In the genomic region with DNA sequence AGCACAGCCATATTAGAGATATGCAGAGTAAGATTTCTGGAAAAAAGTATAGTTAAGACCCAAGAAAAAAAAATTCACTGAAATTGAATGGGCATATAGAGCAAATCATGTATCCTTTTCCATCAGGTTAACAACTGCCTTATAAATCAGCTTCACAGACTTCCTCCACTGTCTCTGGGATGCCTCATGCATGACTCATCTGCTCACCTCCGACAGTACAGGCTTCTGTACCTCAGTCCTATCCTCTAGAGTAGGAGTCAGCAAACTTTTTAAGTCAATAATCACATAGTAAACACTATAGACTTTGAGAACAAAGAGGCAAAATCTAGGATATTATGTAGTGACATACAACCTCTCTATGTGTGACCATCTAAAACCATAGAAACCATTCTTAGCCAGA, we compare ENCODE assay signal across 22 cellular contexts.
DNase-seq lines count a peak whose midpoint lies in the region; ATAC-seq, FAIRE-seq and TF ChIP-seq lines count a peak whose summit lies in the region.
"Had no signal": no experiment of that assay in that cellular context is flagged by ENCODE, and none has a peak within 500 bp of the region (broad histone marks: within the 10 kb centered on the region; RNA-seq: fewer than 3 reads in every experiment).

No MANE protein-coding gene starts in this region.

- 0% methylated on average over 1 of the region's 1 CpG for WGBS in A549 (ENCODE audit: missing lambda C conversion rate)

- H3K27ac ChIP-seq in A549 (no peak overlapping the region), astrocyte (ENCODE audit: low read depth, low read length) (no peak overlapping the region)
- H3K27ac ChIP-seq: adrenal gland, GM23248, spleen had no signal

- TF ChIP-seq POLR2A in A549 (IDR thresholded peaks at IDR 0.05; ENCODE audit: low read length) = no peak

- no peak overlapping the region for H3K4me3 Mint-ChIP-seq in astrocyte (ENCODE audit: unreplicated experiment)
- H3K4me3 Mint-ChIP-seq: central memory CD8-positive, alpha-beta T cell had no signal

- H3K9me3 ChIP-seq in A549 (0 out of 3 replicates have a peak, but pooled peaks cover 3% of the 10 kb centered on the region), astrocyte (ENCODE audit: insufficient read depth, low read depth, low read length) (no peaks in the 10 kb centered on the region)
- H3K9me3 ChIP-seq: adrenal gland had no signal

- peak overlapping the region; percentile 26 for H3K27ac Mint-ChIP-seq in astrocyte (ENCODE audit: unreplicated experiment)

- no peak overlapping the region for H3K9ac ChIP-seq in astrocyte (ENCODE audit: low read length)
- H3K9ac ChIP-seq: GM23248 had no signal

- H3K36me3 ChIP-seq in astrocyte (ENCODE audit: insufficient read depth, low read length) (no peaks in the 10 kb centered on the region), kidney epithelial cell (ENCODE audit: control insufficient read depth, insufficient read depth, low read length) (no peaks in the 10 kb centered on the region)
- H3K36me3 ChIP-seq: adrenal gland, spleen had no signal

- peaks cover 6% of the 10 kb centered on the region for H3K4me1 Mint-ChIP-seq in astrocyte (ENCODE audit: low read depth, unreplicated experiment)
- H3K4me1 Mint-ChIP-seq: central memory CD8-positive, alpha-beta T cell had no signal

- FAIRE-seq in A549 (lab: Jason Lieb, UNC) = no peak
- FAIRE-seq in astrocyte (lab: Jason Lieb, UNC) = no peak
- FAIRE-seq: A204.1, islet of Langerhans had no signal

- TF ChIP-seq EP300 in A549 (IDR thresholded peaks at IDR 0.05) = no peak

- no peak for TF ChIP-seq RAD21 in A549 (conservative IDR thresholded peaks at IDR 0.05 in 1 of 2, IDR thresholded peaks at IDR 0.05 in 1 of 2)

- ATAC-seq in A549 (no peak), HG03442 (IDR thresholded peaks at IDR 0.05; ENCODE audit: unreplicated experiment) (no peak)

- TF ChIP-seq CTCF in A549 (IDR thresholded peaks at IDR 0.05) = no peak
- no peak for TF ChIP-seq CTCF in astrocyte (IDR thresholded peaks at IDR 0.05; ENCODE audit: insufficient read depth, low read depth, low read length)
- TF ChIP-seq CTCF in kidney epithelial cell (IDR thresholded peaks at IDR 0.05; ENCODE audit: insufficient read depth, low read length, poor library complexity, severe bottlenecking) = no peak

- no peaks in the 10 kb centered on the region for H3K79me2 ChIP-seq in astrocyte (ENCODE audit: insufficient read depth, low read length)

- H2AFZ ChIP-seq in astrocyte (ENCODE audit: low read depth, low read length) = no peak overlapping the region
- H2AFZ ChIP-seq: GM23248 had no signal

- DNase-seq in A549 (ENCODE audit: low read depth in 1 of 2, low spot score in 1 of 2) (no peak), HuH-7.5 (ENCODE audit: low spot score) (peak; percentile 29), astrocyte (ENCODE audit: low read depth) (no peak), kidney epithelial cell (ENCODE audit: low read depth) (peak; percentile 28), ureter (ENCODE audit: low spot score) (no peak), anterior cingulate cortex (lab: John Stamatoyannopoulos, UW) (no peak), SIG-M5 treated with dmso at 0.1 percent for 504 hours (lab: John Stamatoyannopoulos, UW; ENCODE audit: unreplicated experiment) (no peak)
- DNase-seq: activated CD4-positive, alpha-beta T cell treated with anti-CD3 and anti-CD28 coated beads for 4 hours; activated CD8-positive, alpha-beta memory T cell treated with anti-CD3 and anti-CD28 coated beads, Interleukin-2, amount 50 U/mL, for 48 hours; activated effector memory CD4-positive, alpha-beta T cell treated with anti-CD3 and anti-CD28 coated beads, Interleukin-2, amount 50 U/mL, for 16 hours; adrenal gland; C1 segment of cervical spinal cord; DND-41; GM23248; KBM-7; NCI-H1092 treated with DMSO at 0.1 percent for 48 hours; NCI-H526; spleen had no signal

- no peaks in the 10 kb centered on the region for H3K27me3 Mint-ChIP-seq in astrocyte (ENCODE audit: low read depth, unreplicated experiment)
- H3K27me3 Mint-ChIP-seq: central memory CD8-positive, alpha-beta T cell had no signal

- H3K36me3 Mint-ChIP-seq in astrocyte (ENCODE audit: low read depth, unreplicated experiment) = no peaks in the 10 kb centered on the region

- POLR2A ChIA-PET in A549 (lab: Yijun Ruan, JAX) = no interaction called here

- peaks cover 4% of the 10 kb centered on the region for H3K9me3 Mint-ChIP-seq in astrocyte (ENCODE audit: unreplicated experiment)

- no peaks in the 10 kb centered on the region for H3K4me1 ChIP-seq in A549
- H3K4me1 ChIP-seq in astrocyte (ENCODE audit: insufficient read depth, low read length) = no peaks in the 10 kb centered on the region
- H3K4me1 ChIP-seq: adrenal gland, spleen had no signal

- H3K4me2 ChIP-seq in A549 (no peak overlapping the region), astrocyte (ENCODE audit: low read length) (no peak overlapping the region)

- H3K4me3 ChIP-seq in A549 (no peak overlapping the region), astrocyte (ENCODE audit: insufficient read depth, low read depth, low read length) (no peak overlapping the region), kidney epithelial cell (ENCODE audit: low read depth, low read length) (no peak overlapping the region)
- H3K4me3 ChIP-seq: adrenal gland, GM23248, spleen had no signal

- H3K27me3 ChIP-seq in astrocyte (ENCODE audit: insufficient read depth, low read length) (no peaks in the 10 kb centered on the region), kidney epithelial cell (ENCODE audit: control insufficient read depth, insufficient read depth, low read length) (no peaks in the 10 kb centered on the region)
- H3K27me3 ChIP-seq: adrenal gland, spleen had no signal

- no peaks in the 10 kb centered on the region for H4K20me1 ChIP-seq in astrocyte (ENCODE audit: insufficient read depth, low read length)

- CTCF ChIA-PET in A549 (lab: Yijun Ruan, JAX) = no interaction called here

TF ChIP-seq in A549, 52 proteins besides CTCF, POLR2A, EP300 and RAD21:
- TF ChIP-seq RARB (CRISPR knock-in tag; IDR thresholded peaks at IDR 0.05) (no peak), FOSL2 (IDR thresholded peaks at IDR 0.05) (no peak), FOSL2 (CRISPR knock-in tag; IDR thresholded peaks at IDR 0.05) (0 out of 2 replicates have a peak, but pooled peaks have one; percentile 3), GATA3 (IDR thresholded peaks at IDR 0.05; ENCODE audit: borderline replicate concordance) (no peak)

Comparison
In these comparisons a context has a peak if more than half of its experiments do, and no peak if none do; other contexts are left out.
1. DNase-seq: peak in HuH-7.5 (single experiment) and kidney epithelial cell (single experiment); none in A549 (0 of 2), astrocyte (single experiment), ureter (single experiment), anterior cingulate cortex (0 of 58) and SIG-M5 treated with dmso at 0.1 percent for 504 hours (single experiment).